9 cellular contexts compared by ENCODE assay signal in genomic region chr13:110845520-110845919, GRCh38.
"Had no signal": no experiment of that assay in that cellular context is flagged by ENCODE, and none has a peak within 500 bp of the region (broad histone marks: within the 10 kb centered on the region; RNA-seq: fewer than 3 reads in every experiment).

No MANE protein-coding gene starts in this region.

- H3K27ac ChIP-seq: HL-60 had no signal

- DNase-seq: GOT3, H7, HFFc6, KG1 had no signal

- ATAC-seq: HCT116 had no signal

- H3K36me3 ChIP-seq: HAP-1 had no signal

- FAIRE-seq: HTR-8/SVneo had no signal

- H3K4me1 ChIP-seq: HAP-1 had no signal

- H3K4me3 ChIP-seq: HAP-1 had no signal

- H3K27ac Mint-ChIP-seq: HFFc6, IgD-negative memory B cell had no signal

- H3K36me3 Mint-ChIP-seq: IgD-negative memory B cell had no signal

- H3K4me3 Mint-ChIP-seq: HFFc6, IgD-negative memory B cell had no signal
